16 cellular contexts compared by ENCODE assay signal in the genomic region with DNA sequence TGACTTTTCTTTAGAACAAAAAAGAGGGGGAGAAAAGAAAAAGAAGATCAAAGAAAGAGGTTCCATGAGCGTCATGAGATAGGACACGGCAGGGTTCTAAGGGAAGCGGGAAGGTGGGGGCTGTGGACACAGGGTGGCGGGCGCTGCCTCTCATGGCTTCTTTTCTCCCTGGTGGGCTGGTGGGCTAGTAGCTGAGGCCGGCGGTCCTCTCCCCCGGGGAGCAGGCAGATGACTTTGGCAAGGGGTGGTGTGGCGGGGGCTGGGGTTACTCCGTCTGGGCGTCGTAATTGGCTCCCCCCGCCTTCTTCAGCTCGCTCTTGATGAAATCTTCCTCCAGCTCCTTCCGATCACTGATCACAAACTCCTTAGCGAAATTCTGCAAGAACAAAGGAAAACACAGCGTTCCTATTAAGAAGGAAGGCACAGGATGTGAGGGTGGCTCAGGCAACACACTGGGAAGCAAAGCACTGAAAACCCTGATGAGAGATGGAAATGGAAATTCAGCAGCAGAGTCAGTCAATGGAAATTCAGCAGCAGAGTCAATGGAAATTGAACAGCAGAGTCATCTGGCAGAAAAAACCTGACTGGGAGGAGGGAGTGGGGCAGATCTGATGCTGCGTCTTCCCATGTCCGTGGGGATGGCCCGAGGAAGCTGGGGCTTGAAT. TPM values are rescaled to one million over a fixed set of nuclear protein-coding genes. Genes with fewer than 3 reads are reported as not detected.
DNase-seq lines count a peak whose midpoint lies in the region; ATAC-seq and TF ChIP-seq lines count a peak whose summit lies in the region.
"Had no signal": no experiment of that assay in that cellular context is flagged by ENCODE, and none has a peak within 500 bp of the region (broad histone marks: within the 10 kb centered on the region; RNA-seq: fewer than 3 reads in every experiment).

No MANE protein-coding gene starts in this region.

- POLR2A ChIA-PET in WTC11 (lab: Charles Lee) = interaction anchor here (1.4 kb wide), 1 partner anchor 52 kb away, joined by 3 read pairs; no protein-coding TSS in a partner anchor

- CTCF ChIA-PET in WTC11 (lab: Charles Lee) = interaction anchor here (0.7 to 2.5 kb wide), 3 partner anchors 12 to 55 kb away, joined by 3 to 11 read pairs (median 5); no protein-coding TSS in a partner anchor

- H3K9me3 ChIP-seq in iPS-20b (ENCODE audit: insufficient read depth, low read depth, low read length) = 0 out of 2 replicates have a peak, but pooled peaks cover 5% of the 10 kb centered on the region
- H3K9me3 ChIP-seq in spleen = peaks cover 0 to 15% (median 13%) of the 10 kb centered on the region in 8 donors
- no peaks in the 10 kb centered on the region for H3K9me3 ChIP-seq in hepatocyte (ENCODE audit: low read depth)

- no peak for TF ChIP-seq CTCF in WTC11 (IDR thresholded peaks at IDR 0.05)
- no peak for TF ChIP-seq CTCF in spleen (IDR thresholded peaks at IDR 0.05 in 8 of 11, conservative IDR thresholded peaks at IDR 0.05 in 3 of 11)
- TF ChIP-seq CTCF in hepatocyte (IDR thresholded peaks at IDR 0.05; ENCODE audit: poor library complexity) = no peak

- intact Hi-C loops in spleen (cut with DNase I; ENCODE audit: low total_unique reads) = no loop called here

- TF ChIP-seq POLR2A in spleen (IDR thresholded peaks at IDR 0.05) = no peak

- no peak overlapping the region for H3K27ac ChIP-seq in iPS-20b (ENCODE audit: low read length)
- no peak overlapping the region for H3K27ac ChIP-seq in spleen
- H3K27ac ChIP-seq in hepatocyte = no peak overlapping the region
- H3K27ac ChIP-seq: heart left ventricle had no signal

- no peak overlapping the region for H3K4me2 ChIP-seq in hepatocyte

- no peak for DNase-seq in activated T-cell treated with anti-CD3 and anti-CD28 coated beads, Interleukin-2, amount 50 U/mL, for 24 hours
- DNase-seq in activated T-cell treated with anti-CD3 and anti-CD28 coated beads, Interleukin-2, amount 50 U/mL, for 1 hour = no peak
- DNase-seq in WTC11 (ENCODE audit: low spot score) (no peak), spleen (peak; percentile 65), anterior cingulate cortex (lab: John Stamatoyannopoulos, UW) (no peak), hepatocyte (ENCODE audit: low spot score) (no peak)
- DNase-seq: activated CD4-positive, CD25-positive, alpha-beta regulatory T cell treated with anti-CD3 and anti-CD28 coated beads, Interleukin-2, amount 50 U/mL, for 72 hours; C1 segment of cervical spinal cord; heart left ventricle; islet precursor cell; MM.1S; NCI-H146; T-helper 9 cell had no signal

- peaks cover 94% of the 10 kb centered on the region for H3K36me3 Mint-ChIP-seq in activated T-cell treated with anti-CD3 and anti-CD28 coated beads, Interleukin-2, amount 50 U/mL, for 24 hours (ENCODE audit: low read depth)
- peaks cover 21% of the 10 kb centered on the region for H3K36me3 Mint-ChIP-seq in WTC11

- no peaks in the 10 kb centered on the region for H3K27me3 ChIP-seq in iPS-20b (ENCODE audit: insufficient read depth, low read length)
- H3K27me3 ChIP-seq in spleen (replicated peaks in 1 of 7) = no peaks in the 10 kb centered on the region
- no peaks in the 10 kb centered on the region for H3K27me3 ChIP-seq in hepatocyte
- H3K27me3 ChIP-seq: heart left ventricle had no signal

- H3K4me1 Mint-ChIP-seq in activated T-cell treated with anti-CD3 and anti-CD28 coated beads, Interleukin-2, amount 50 U/mL, for 24 hours (ENCODE audit: low read depth) = peaks cover 23% of the 10 kb centered on the region
- H3K4me1 Mint-ChIP-seq in WTC11 = peaks cover 38% of the 10 kb centered on the region

- H3K36me3 ChIP-seq in iPS-20b (ENCODE audit: insufficient read depth, low read depth, low read length) (peaks cover 11% of the 10 kb centered on the region; the same call in 1 of the 2 replicates), spleen (peaks cover 0 to 98% (median 51%) of the 10 kb centered on the region in 6 donors), hepatocyte (replicated peaks; ENCODE audit: insufficient read depth, low read depth) (no peaks in the 10 kb centered on the region)

- no peak overlapping the region for H3K4me3 Mint-ChIP-seq in activated T-cell treated with anti-CD3 and anti-CD28 coated beads, Interleukin-2, amount 50 U/mL, for 24 hours
- 0 out of 2 replicates have a peak overlapping the region, but pooled peaks have one; percentile 18 for H3K4me3 Mint-ChIP-seq in WTC11

- no peaks in the 10 kb centered on the region for H3K9me2 ChIP-seq in hepatocyte (replicated peaks; ENCODE audit: insufficient read depth)

- H3K4me1 ChIP-seq in iPS-20b (ENCODE audit: insufficient read depth, low read length) (peaks cover 22% of the 10 kb centered on the region; the same call in 1 of the 2 replicates), spleen (peaks cover 3 to 89% (median 44%) of the 10 kb centered on the region in 6 donors), hepatocyte (ENCODE audit: insufficient read depth) (peaks cover 7% of the 10 kb centered on the region)

- H3K79me2 ChIP-seq in hepatocyte = no peaks in the 10 kb centered on the region

- no peaks in the 10 kb centered on the region for H4K20me1 ChIP-seq in hepatocyte (ENCODE audit: insufficient read depth, poor library complexity, severe bottlenecking)

- peak overlapping the region; percentile 60 for H3K27ac Mint-ChIP-seq in activated T-cell treated with anti-CD3 and anti-CD28 coated beads, Interleukin-2, amount 50 U/mL, for 24 hours
- peak overlapping the region; percentile 84 for H3K27ac Mint-ChIP-seq in WTC11

- ATAC-seq in WTC11 (peak; percentile 31), HG03025 (IDR thresholded peaks at IDR 0.05; ENCODE audit: low FRiP score, unreplicated experiment) (no peak)
- ATAC-seq: heart left ventricle had no signal

- no peak overlapping the region; the same call in 1 of the 2 replicates for H3K4me3 ChIP-seq in iPS-20b (ENCODE audit: low read length)
- no peak overlapping the region for H3K4me3 ChIP-seq in spleen
- H3K4me3 ChIP-seq in hepatocyte = no peak overlapping the region
- H3K4me3 ChIP-seq: heart left ventricle, lung had no signal

- H2AFZ ChIP-seq in hepatocyte = no peak overlapping the region

- H3K9me3 Mint-ChIP-seq in activated T-cell treated with anti-CD3 and anti-CD28 coated beads, Interleukin-2, amount 50 U/mL, for 24 hours = peaks cover 12% of the 10 kb centered on the region
- H3K9me3 Mint-ChIP-seq in WTC11 = peaks cover 10% of the 10 kb centered on the region

- H3K27me3 Mint-ChIP-seq in activated T-cell treated with anti-CD3 and anti-CD28 coated beads, Interleukin-2, amount 50 U/mL, for 24 hours = no peaks in the 10 kb centered on the region
- H3K27me3 Mint-ChIP-seq in WTC11 (ENCODE audit: low read depth) = no peaks in the 10 kb centered on the region

- peak overlapping the region; percentile 14; the same call in 1 of the 2 replicates for H3K9ac ChIP-seq in iPS-20b (ENCODE audit: low read depth, low read length)

- 90 to 93% (median 91%) methylated on average over 20 of the region's 20 CpGs for WGBS in spleen, 5 donors
- 94% methylated on average over 19 of the region's 20 CpGs for WGBS in hepatocyte (ENCODE audit: low lambda C conversion rate, missing lambda C conversion rate)

TF ChIP-seq in WTC11, 78 proteins besides CTCF, POLR2A, EP300 and RAD21:
- TF ChIP-seq KAT7 (CRISPR knock-in tag; IDR thresholded peaks at IDR 0.05; ENCODE audit: borderline replicate concordance) = 0 out of 2 replicates have a peak, but pooled peaks have one; percentile 56
- TF ChIP-seq GABPB1 (CRISPR knock-in tag; IDR thresholded peaks at IDR 0.05) = no peak
- TF ChIP-seq ESRRA (CRISPR knock-in tag; IDR thresholded peaks at IDR 0.05; ENCODE audit: borderline replicate concordance) = no peak
- TF ChIP-seq ZNF219 (CRISPR knock-in tag; IDR thresholded peaks at IDR 0.05; ENCODE audit: borderline replicate concordance) = no peak

RNA-seq across cellular contexts. Expression of gene COTL1, which starts 51.2 kb away (rescaled TPM):
- total RNA-seq in WTC11 (2021) = 102 to 122 TPM (median 122 TPM) in 3 replicates
- total RNA-seq in spleen = 100 to 1,000 TPM; 284 to 655 (median 457) TPM
- 100 to 1,000 TPM; 298 to 449 (median 303) TPM for polyA plus RNA-seq in spleen
- total RNA-seq in hepatocyte = 30.1 and 32.8 TPM in 2 replicates
- 101 and 104 TPM in 2 replicates for polyA plus RNA-seq in hepatocyte
